In genomic region chr11:126063510-126063858, GRCh38 we compare ENCODE assay signal across 8 cellular contexts. TPM values are rescaled to one million over a fixed set of nuclear protein-coding genes. Genes with fewer than 3 reads are reported as not detected.
DNase-seq lines count a peak whose midpoint lies in the region; ATAC-seq, FAIRE-seq and TF ChIP-seq lines count a peak whose summit lies in the region.

No MANE protein-coding gene starts in this region.

- peaks cover 13% of the 10 kb centered on the region for H3K4me1 Mint-ChIP-seq in CD8-positive, alpha-beta T cell (ENCODE audit: low read depth)

- H4K20me1 ChIP-seq in PC-3 (ENCODE audit: low read length) = no peaks in the 10 kb centered on the region

- no peaks in the 10 kb centered on the region for H3F3A ChIP-seq in PC-3 (ENCODE audit: low read length, unreplicated experiment)

- FAIRE-seq in pancreas (lab: Jason Lieb, UNC) = no peak

- H3K4me3 Mint-ChIP-seq in CD8-positive, alpha-beta T cell = peak overlapping the region; percentile 91

- no peaks in the 10 kb centered on the region for H3K36me3 ChIP-seq in CD8-positive, alpha-beta T cell (ENCODE audit: insufficient read depth, low read length)
- H3K36me3 ChIP-seq in PC-3 (ENCODE audit: low read depth, low read length) (no peaks in the 10 kb centered on the region), pancreas (no peaks in the 10 kb centered on the region)

- no peak for DNase-seq in CD8-positive, alpha-beta T cell
- no peak for DNase-seq in PC-3
- no peak for DNase-seq in epithelial cell of proximal tubule (ENCODE audit: low read depth)
- DNase-seq in pancreas = no peak
- no peak for DNase-seq in posterior cingulate gyrus
- no peak for DNase-seq in islet precursor cell
- DNase-seq in COR-L47 (lab: John Stamatoyannopoulos, UW) = no peak

- no peaks in the 10 kb centered on the region for H3K9me2 ChIP-seq in PC-3 (replicated peaks; ENCODE audit: low read length)

- H3K27ac ChIP-seq in CD8-positive, alpha-beta T cell (ENCODE audit: low read depth, low read length) = no peak overlapping the region
- H3K27ac ChIP-seq in PC-3 (ENCODE audit: low read length) = no peak overlapping the region
- no peak overlapping the region for H3K27ac ChIP-seq in pancreas

- peaks cover 4% of the 10 kb centered on the region for H3K27me3 Mint-ChIP-seq in CD8-positive, alpha-beta T cell (ENCODE audit: low read depth)

- H3K9me3 ChIP-seq in CD8-positive, alpha-beta T cell (ENCODE audit: low read length) = no peaks in the 10 kb centered on the region
- H3K9me3 ChIP-seq in PC-3 (ENCODE audit: low read length) (no peaks in the 10 kb centered on the region), pancreas (no peaks in the 10 kb centered on the region)

- no peaks in the 10 kb centered on the region for H3K79me2 ChIP-seq in PC-3 (ENCODE audit: low read length)

- peaks cover 13% of the 10 kb centered on the region for H3K4me1 ChIP-seq in CD8-positive, alpha-beta T cell (ENCODE audit: insufficient read depth, low read length)
- peaks cover 22% of the 10 kb centered on the region for H3K4me1 ChIP-seq in PC-3 (ENCODE audit: insufficient read depth, low read length)
- H3K4me1 ChIP-seq in pancreas = no peaks in the 10 kb centered on the region

- POLR2A ChIA-PET in CD8-positive, alpha-beta T cell (lab: Charles Lee) = interaction anchor here (1.1 kb wide), 1 partner anchor 21 kb away, joined by 5 read pairs; no protein-coding TSS in a partner anchor
- POLR2A ChIA-PET in PC-3 (lab: Charles Lee; ENCODE audit: unreplicated experiment) = no interaction called here

- no peaks in the 10 kb centered on the region for H3K9me3 Mint-ChIP-seq in CD8-positive, alpha-beta T cell

- CTCF ChIA-PET in CD8-positive, alpha-beta T cell (lab: Charles Lee) = no interaction called here
- CTCF ChIA-PET in PC-3 (lab: Charles Lee) = no interaction called here

- BruUV-seq in PC-3 (replicated peaks; lab: Mats Ljungman, UMichigan) = no TSS peak

- peak overlapping the region; percentile 95 for H3K27ac Mint-ChIP-seq in CD8-positive, alpha-beta T cell

- ATAC-seq in CD8-positive, alpha-beta T cell = no peak
- ATAC-seq in PC-3 (peak; percentile 0; the same call in 1 of the 2 replicates), pancreas (no peak), GM18858 (IDR thresholded peaks at IDR 0.05; ENCODE audit: unreplicated experiment) (no peak)

- no peaks in the 10 kb centered on the region for H3K36me3 Mint-ChIP-seq in CD8-positive, alpha-beta T cell

- H3K27me3 ChIP-seq in CD8-positive, alpha-beta T cell (ENCODE audit: insufficient read depth, low read length) = no peaks in the 10 kb centered on the region
- H3K27me3 ChIP-seq in PC-3 (ENCODE audit: low read length) (no peaks in the 10 kb centered on the region), pancreas (no peaks in the 10 kb centered on the region)

- peak overlapping the region; percentile 45 for H3K4me3 ChIP-seq in CD8-positive, alpha-beta T cell (ENCODE audit: low read depth, low read length)
- peak overlapping the region; percentile 64 for H3K4me3 ChIP-seq in PC-3 (ENCODE audit: low read length)
- peak overlapping the region; percentile 63 for H3K4me3 ChIP-seq in epithelial cell of proximal tubule (ENCODE audit: low read depth, low read length)
- peak overlapping the region in 3 of 4 donors; percentile 4 to 68 (median 58) for H3K4me3 ChIP-seq in pancreas

- 4 to 6% methylated on average over 9 to 10 of the region's 10 CpGs for WGBS in pancreas, 2 donors

- H3K4me2 ChIP-seq in PC-3 (ENCODE audit: low read length) = peak overlapping the region; percentile 89

- H3K9ac ChIP-seq in PC-3 (ENCODE audit: low read length) = no peak overlapping the region

- TF ChIP-seq CTCF in CD8-positive, alpha-beta T cell (IDR thresholded peaks at IDR 0.05) = no peak
- TF ChIP-seq CTCF in PC-3 (conservative IDR thresholded peaks at IDR 0.05; ENCODE audit: low read depth, low read length) = no peak
- no peak for TF ChIP-seq CTCF in epithelial cell of proximal tubule (conservative IDR thresholded peaks at IDR 0.05; ENCODE audit: low read depth, low read length)
- TF ChIP-seq CTCF in pancreas (IDR thresholded peaks at IDR 0.05) = no peak

- intact Hi-C loops in CD8-positive, alpha-beta T cell (cut with DNase I, micrococcal nuclease) = loop anchor here (1.0 to 5.0 kb wide), 10 partner anchors 147 to 471 kb away; partner anchors contain the start of genes FAM118B (in 2 of the 2), PUS3 (in 2 of the 2), RPUSD4 (in 2 of the 2) and CHEK1 (in 1 of the 2)
- intact Hi-C loops in PC-3 (cut with micrococcal nuclease) = loop anchor here (1.0 to 5.0 kb wide), 2 partner anchors 50 to 69 kb away; no protein-coding TSS in a partner anchor
- intact Hi-C loops in pancreas (cut with DNase I) = no loop called here
- intact Hi-C loops in posterior cingulate gyrus (cut with DNase I) = no loop called here

- H2AFZ ChIP-seq in PC-3 (ENCODE audit: low read length) = peak overlapping the region; percentile 94

RNA-seq across cellular contexts. Expression of gene CDON, which starts 0.8 kb away (rescaled TPM):
- total RNA-seq in CD8-positive, alpha-beta T cell = 1 to 10 TPM in 1 of 2 experiments, under 1 TPM in 1; 1.00 to 1.1 TPM
- 4.4 and 10.1 TPM in 2 replicates for total RNA-seq in PC-3 (2014; rRNA removed)
- total RNA-seq in epithelial cell of proximal tubule = 3.3 and 4.9 TPM in 2 replicates
- total RNA-seq in pancreas = 10 to 100 TPM in 1 of 6 donors, 1 to 10 TPM in 5; 2.0 to 10.7 (median 4.5) TPM
- 1 to 10 TPM in 1 of 2 donors, under 1 TPM in 1; 0.80 to 1.3 TPM for polyA plus RNA-seq in pancreas

Comparison
In these comparisons a context has a peak if more than half of its experiments do, and no peak if none do; other contexts are left out.
1. intact Hi-C loops: an anchor here in CD8-positive, alpha-beta T cell (1.0 to 5.0 kb wide) and PC-3 (1.0 to 5.0 kb wide); none called in pancreas and posterior cingulate gyrus.